In genomic region chr1:172135076-172135672, GRCh38 we compare ENCODE assay signal across 8 cellular contexts.
DNase-seq lines count a peak whose midpoint lies in the region; ATAC-seq and TF ChIP-seq lines count a peak whose summit lies in the region.

No MANE protein-coding gene starts in this region.

- peaks cover 0 to 27% (median 2%) of the 10 kb centered on the region in 4 donors for H3K4me1 ChIP-seq in tibial nerve

- TF ChIP-seq EP300 in tibial nerve (IDR thresholded peaks at IDR 0.05), result no peak

- H3K27ac ChIP-seq in tibial nerve, result peak overlapping the region in 1 of 4 donors; percentile 9
- H3K27ac ChIP-seq in coronary artery, result no peak overlapping the region

- no peak for ATAC-seq in HG02970 (IDR thresholded peaks at IDR 0.05; ENCODE audit: low FRiP score, unreplicated experiment)

- peaks cover 0 to 5% (median 0%) of the 10 kb centered on the region in 3 donors for H3K36me3 ChIP-seq in tibial nerve

- H3K9me3 ChIP-seq in tibial nerve, result no peaks in the 10 kb centered on the region

- TF ChIP-seq POLR2A in tibial nerve (IDR thresholded peaks at IDR 0.05), result no peak

- 77 to 86% methylated on average over 2 of the region's 2 CpGs for WGBS in tibial nerve, 2 donors

- H3K27me3 ChIP-seq in tibial nerve, result no peaks in the 10 kb centered on the region

- TF ChIP-seq CTCF in tibial nerve (IDR thresholded peaks at IDR 0.05), result peak; percentile 22 to 53 (median 45)
- no peak for TF ChIP-seq CTCF in coronary artery (IDR thresholded peaks at IDR 0.05)

- H3K4me3 ChIP-seq in tibial nerve (no peak overlapping the region), coronary artery (no peak overlapping the region)

- peak; percentile 6 for DNase-seq in stimulated activated CD4-positive, alpha-beta T cell treated with anti-CD3 and anti-CD28 coated beads, Interleukin-1b, Interleukin-23, amount 100 ng/mL, for 48 hours
- no peak for DNase-seq in stimulated activated CD4-positive, alpha-beta T cell treated with anti-CD3 and anti-CD28 coated beads, Interleukin-12 subunit alpha, Interleukin-12 subunit beta, amount 100 ng/mL, for 4 hours
- DNase-seq in RKO (ENCODE audit: low spot score), result peak; percentile 34
- peak; percentile 14 for DNase-seq in fibroblast of peridontal ligament (ENCODE audit: extremely low read depth)
- peak in 1 of 2 donors; percentile 39 for DNase-seq in tibial nerve (ENCODE audit: low spot score in 2 of 2)
- no peak for DNase-seq in inferior parietal cortex (ENCODE audit: extremely low spot score)
- no peak for DNase-seq in coronary artery (ENCODE audit: low spot score)

Comparison
In these comparisons a context has a peak if more than half of its experiments do, and no peak if none do; other contexts are left out.
1. DNase-seq: peak in stimulated activated CD4-positive, alpha-beta T cell treated with anti-CD3 and anti-CD28 coated beads, Interleukin-1b, Interleukin-23, amount 100 ng/mL, for 48 hours (single experiment), RKO (single experiment) and fibroblast of peridontal ligament (single experiment); none in stimulated activated CD4-positive, alpha-beta T cell treated with anti-CD3 and anti-CD28 coated beads, Interleukin-12 subunit alpha, Interleukin-12 subunit beta, amount 100 ng/mL, for 4 hours (single experiment), inferior parietal cortex (single experiment) and coronary artery (single experiment).